In the genomic region with DNA sequence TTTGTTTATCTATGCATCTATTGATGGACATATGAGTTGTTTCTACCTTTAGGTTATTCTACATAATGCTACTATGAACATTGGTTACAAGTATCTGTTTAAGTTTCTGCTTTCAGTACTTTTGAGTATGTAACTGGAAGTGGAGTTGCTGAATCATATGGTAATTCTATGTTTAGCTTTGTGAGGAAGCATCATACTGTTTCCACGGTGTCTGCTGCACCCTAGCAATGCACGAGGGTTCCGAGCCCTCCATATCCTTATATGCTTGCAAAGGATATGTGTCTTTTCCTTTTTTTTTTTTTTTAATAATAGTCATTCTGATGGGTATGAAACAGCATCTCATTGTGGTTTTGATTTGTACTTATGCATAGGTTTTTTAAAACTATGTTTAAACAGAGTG, we compare ENCODE assay signal across 15 cellular contexts.
A peak's percentile ranks its signal among the peaks of the same experiment; 100 is the strongest.
DNase-seq lines count a peak whose midpoint lies in the region; ATAC-seq, FAIRE-seq and TF ChIP-seq lines count a peak whose summit lies in the region.
"Had no signal": no experiment of that assay in that cellular context is flagged by ENCODE, and none has a peak within 500 bp of the region (broad histone marks: within the 10 kb centered on the region; RNA-seq: fewer than 3 reads in every experiment).

No MANE protein-coding gene starts in this region.

- no peak for TF ChIP-seq POLR2A in GM12891 (IDR thresholded peaks at IDR 0.05; ENCODE audit: low read depth, low read length)
- no peak for TF ChIP-seq POLR2A in thyroid gland (IDR thresholded peaks at IDR 0.05)

- intact Hi-C loops in thyroid gland (cut with DNase I), result no loop called here
- intact Hi-C loops in CD8-positive, alpha-beta T cell (cut with DNase I, micrococcal nuclease), result no loop called here

- H3K4me1 ChIP-seq in thyroid gland (peaks cover 0 to 21% of the 10 kb centered on the region in 2 donors), foreskin keratinocyte (peaks cover 40% of the 10 kb centered on the region)
- H3K4me1 ChIP-seq in CD8-positive, alpha-beta T cell (ENCODE audit: insufficient read depth, low read length), result no peaks in the 10 kb centered on the region

- peaks cover 10% of the 10 kb centered on the region for H3K27me3 Mint-ChIP-seq in CD8-positive, alpha-beta T cell (ENCODE audit: low read depth)

- WGBS in thyroid gland, 2 donors, result 70 to 71% methylated on average over 3 of the region's 3 CpGs

- no peaks in the 10 kb centered on the region for H3K4me1 Mint-ChIP-seq in CD8-positive, alpha-beta T cell (ENCODE audit: low read depth)

- no peak for FAIRE-seq in GM12891 (lab: Jason Lieb, UNC)

- POLR2A ChIA-PET in AG04450 (lab: Yijun Ruan, JAX), result interaction anchor here (0.7 kb wide), 1 partner anchor 225 kb away, joined by 4 read pairs; no protein-coding TSS in a partner anchor
- POLR2A ChIA-PET in CD8-positive, alpha-beta T cell (lab: Charles Lee), result no interaction called here

- H3K36me3 Mint-ChIP-seq in CD8-positive, alpha-beta T cell, result no peaks in the 10 kb centered on the region

- no peak overlapping the region for H3K27ac Mint-ChIP-seq in CD8-positive, alpha-beta T cell
- H3K27ac Mint-ChIP-seq: activated T-cell treated with anti-CD3 and anti-CD28 coated beads, Interleukin-2, amount 50 U/mL, for 24 hours had no signal

- no peaks in the 10 kb centered on the region for H3K9me3 ChIP-seq in AG04450 (ENCODE audit: control insufficient read depth, insufficient read depth, low read length)
- H3K9me3 ChIP-seq in thyroid gland, result no peaks in the 10 kb centered on the region
- H3K9me3 ChIP-seq in CD8-positive, alpha-beta T cell (ENCODE audit: low read length), result no peaks in the 10 kb centered on the region
- H3K9me3 ChIP-seq: Peyer's patch had no signal

- TF ChIP-seq CTCF in AG04450 (IDR thresholded peaks at IDR 0.05; ENCODE audit: low read depth, low read length) (no peak), thyroid gland (IDR thresholded peaks at IDR 0.05) (no peak), foreskin keratinocyte (conservative IDR thresholded peaks at IDR 0.05) (no peak)
- no peak for TF ChIP-seq CTCF in CD8-positive, alpha-beta T cell (IDR thresholded peaks at IDR 0.05)

- peak; percentile 20 for DNase-seq in AG04450 (ENCODE audit: low read depth, low spot score)
- peak; percentile 66 for DNase-seq in MV-4-11 (lab: John Stamatoyannopoulos, UW)
- DNase-seq in globus pallidus (ENCODE audit: low spot score), result peak; percentile 76
- no peak for DNase-seq in GM12891 (ENCODE audit: insufficient read length, low spot score)
- DNase-seq in thyroid gland, result no peak
- no peak for DNase-seq in CD8-positive, alpha-beta T cell
- no peak for DNase-seq in foreskin keratinocyte
- DNase-seq: activated T-cell treated with anti-CD3 and anti-CD28 coated beads, Interleukin-2, amount 50 U/mL, for 24 hours; kidney glomerular epithelial cell; NCI-H2029; Peyer's patch; stimulated activated naive CD4-positive, alpha-beta T cell treated with Interleukin-2 at 50 U/mL for 16 hours had no signal

- no peak overlapping the region for H3K27ac ChIP-seq in AG04450 (ENCODE audit: low read depth, low read length)
- H3K27ac ChIP-seq in thyroid gland, result no peak overlapping the region
- H3K27ac ChIP-seq in CD8-positive, alpha-beta T cell (ENCODE audit: low read depth, low read length), result no peak overlapping the region
- H3K27ac ChIP-seq in foreskin keratinocyte, result no peak overlapping the region
- H3K27ac ChIP-seq: C4-2B, cardiac muscle cell, Peyer's patch had no signal

- H3K27me3 ChIP-seq in AG04450 (ENCODE audit: control insufficient read depth, insufficient read depth, low read length), result no peaks in the 10 kb centered on the region
- no peaks in the 10 kb centered on the region for H3K27me3 ChIP-seq in thyroid gland
- H3K27me3 ChIP-seq in CD8-positive, alpha-beta T cell (ENCODE audit: insufficient read depth, low read length), result no peaks in the 10 kb centered on the region
- H3K27me3 ChIP-seq in foreskin keratinocyte, result no peaks in the 10 kb centered on the region
- H3K27me3 ChIP-seq: cardiac muscle cell, Peyer's patch had no signal

- no peaks in the 10 kb centered on the region for H3K9me3 Mint-ChIP-seq in CD8-positive, alpha-beta T cell
- H3K9me3 Mint-ChIP-seq: activated T-cell treated with anti-CD3 and anti-CD28 coated beads, Interleukin-2, amount 50 U/mL, for 24 hours had no signal

- no peaks in the 10 kb centered on the region for H3K36me3 ChIP-seq in thyroid gland
- H3K36me3 ChIP-seq in CD8-positive, alpha-beta T cell (ENCODE audit: insufficient read depth, low read length), result no peaks in the 10 kb centered on the region
- H3K36me3 ChIP-seq: cardiac muscle cell, Peyer's patch had no signal

- H3K4me3 ChIP-seq in AG04450 (ENCODE audit: low read depth, low read length), result no peak overlapping the region
- H3K4me3 ChIP-seq in thyroid gland (replicated peaks in 1 of 3), result no peak overlapping the region
- H3K4me3 ChIP-seq in CD8-positive, alpha-beta T cell (ENCODE audit: low read depth, low read length), result no peak overlapping the region
- H3K4me3 ChIP-seq: cardiac muscle cell, Peyer's patch had no signal

- peak; percentile 45 for ATAC-seq in GM21390 (IDR thresholded peaks at IDR 0.05; ENCODE audit: unreplicated experiment)
- ATAC-seq in CD8-positive, alpha-beta T cell, result no peak
- no peak for ATAC-seq in foreskin keratinocyte

- CTCF ChIA-PET in AG04450 (lab: Charles Lee), result interaction anchor here (0.9 kb wide), 1 partner anchor 217 kb away, joined by 3 read pairs; no protein-coding TSS in a partner anchor
- CTCF ChIA-PET in CD8-positive, alpha-beta T cell (lab: Charles Lee), result no interaction called here

- H3K4me3 Mint-ChIP-seq in CD8-positive, alpha-beta T cell, result no peak overlapping the region
- H3K4me3 Mint-ChIP-seq: activated T-cell treated with anti-CD3 and anti-CD28 coated beads, Interleukin-2, amount 50 U/mL, for 24 hours had no signal

TF ChIP-seq in GM12891, 5 proteins besides CTCF, POLR2A, EP300 and RAD21:
- TF ChIP-seq POLR2AphosphoS5 (IDR thresholded peaks at IDR 0.05; ENCODE audit: low read depth, low read length) (no peak), SPI1 (IDR thresholded peaks at IDR 0.05; ENCODE audit: low read depth, low read length) (no peak), POU2F2 (IDR thresholded peaks at IDR 0.05; ENCODE audit: low read depth, low read length) (no peak), TAF1 (IDR thresholded peaks at IDR 0.05; ENCODE audit: low read depth, low read length) (no peak), PAX5 (IDR thresholded peaks at IDR 0.05; ENCODE audit: insufficient read depth, low read length, severe bottlenecking) (no peak)

Comparison
In these comparisons a context has a peak if more than half of its experiments do, and no peak if none do; other contexts are left out.
1. DNase-seq: peak in AG04450 (single experiment), MV-4-11 (single experiment) and globus pallidus (single experiment); none in GM12891 (single experiment), thyroid gland (0 of 2), CD8-positive, alpha-beta T cell (0 of 7) and foreskin keratinocyte (0 of 2).